Comparison of ENCODE assay signal across 8 cellular contexts in the genomic region with DNA sequence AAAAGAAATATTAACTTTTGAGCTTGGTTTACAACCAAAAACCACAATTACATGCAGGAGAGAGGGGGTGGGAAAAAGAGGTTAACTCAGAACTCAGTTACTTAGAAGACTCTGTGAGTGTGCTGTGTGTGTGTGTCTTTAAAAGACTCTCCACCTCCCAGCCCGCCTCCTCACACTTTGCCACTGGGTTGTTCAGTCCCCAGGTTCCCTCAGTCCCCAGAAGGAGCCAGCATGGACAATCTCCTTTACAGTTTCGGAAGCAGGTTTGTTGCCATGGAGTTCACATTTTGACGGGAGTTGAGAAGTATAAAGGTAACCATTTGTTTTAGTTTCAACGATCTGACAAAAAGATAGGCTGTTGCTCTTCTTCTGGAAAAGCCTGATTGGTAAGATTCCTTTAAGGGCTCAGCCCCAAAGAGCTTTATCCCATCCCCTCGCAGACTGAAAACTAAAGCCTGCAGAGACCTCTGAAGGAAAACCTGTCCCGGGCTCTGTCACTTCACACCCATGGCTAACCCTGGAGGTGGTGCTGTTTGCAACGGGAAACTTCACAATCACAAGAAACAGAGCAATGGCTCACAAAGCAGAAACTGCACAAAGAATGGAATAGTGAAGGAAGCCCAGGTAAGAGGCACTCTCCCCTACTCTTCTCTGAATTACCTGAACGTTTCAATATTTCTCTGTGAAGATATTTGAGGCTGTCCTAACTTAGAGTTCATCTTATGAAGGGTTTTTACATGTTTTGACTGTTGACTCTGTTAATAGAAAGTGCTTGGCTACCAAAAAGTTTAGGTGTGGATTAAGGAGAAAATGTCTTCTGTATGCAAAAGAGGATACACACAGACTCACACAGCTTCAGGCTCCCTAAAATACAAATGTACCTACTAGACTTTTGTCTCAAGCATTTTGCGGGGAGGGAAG. TPM values are rescaled to one million over a fixed set of nuclear protein-coding genes. Genes with fewer than 3 reads are reported as not detected.
DNase-seq lines count a peak whose midpoint lies in the region; ATAC-seq and TF ChIP-seq lines count a peak whose summit lies in the region.

A gene (plus strand): TSS at position 212 of the 921 bp plus-strand sequence. CDS start 296 bp downstream, at position 508.

- intact Hi-C loops in mammary epithelial cell (cut with micrococcal nuclease), result loop anchor here (1.0 to 10.0 kb wide), 5 partner anchors 21 to 236 kb away; no protein-coding TSS in a partner anchor
- intact Hi-C loops in left lung (cut with DNase I), result no loop called here

- peak; percentile 43 for ATAC-seq in GM21526 (IDR thresholded peaks at IDR 0.05; ENCODE audit: low FRiP score, unreplicated experiment)
- ATAC-seq in left lung, result peak; percentile 90

- H3K4me1 ChIP-seq in HUES6 (ENCODE audit: control insufficient read depth, insufficient read depth, low read length), result peaks cover 21% of the 10 kb centered on the region
- peaks cover 33% of the 10 kb centered on the region for H3K4me1 ChIP-seq in mammary epithelial cell (ENCODE audit: insufficient read depth, low read length)
- peaks cover 5 to 22% of the 10 kb centered on the region in 2 donors for H3K4me1 ChIP-seq in left lung

- in situ Hi-C loops in mammary epithelial cell (cut with MboI; ENCODE audit: low sequenced_read_pairs in 2 of 2), result no loop called here

- H3K9ac ChIP-seq in HUES6 (ENCODE audit: low read length), result no peak within 1 kb of the TSS
- H3K9ac ChIP-seq in mammary epithelial cell (ENCODE audit: insufficient read depth, low read length), result peak within 1 kb of the TSS; percentile 70

- H3K9me3 ChIP-seq in HUES6 (ENCODE audit: control insufficient read depth, insufficient read depth, low read depth, low read length), result no peaks in the 10 kb centered on the region
- no peaks in the 10 kb centered on the region for H3K9me3 ChIP-seq in mammary epithelial cell (replicated peaks; ENCODE audit: insufficient read depth, low read length)
- H3K9me3 ChIP-seq in left lung, result no peaks in the 10 kb centered on the region

- H3K36me3 ChIP-seq in HUES6 (ENCODE audit: control insufficient read depth, insufficient read depth, low read length), result no peaks in the 10 kb centered on the region
- H3K36me3 ChIP-seq in mammary epithelial cell (ENCODE audit: insufficient read depth, low read length), result no peaks in the 10 kb centered on the region
- H3K36me3 ChIP-seq in left lung, result no peaks in the 10 kb centered on the region

- TF ChIP-seq CTCF in mammary epithelial cell (conservative IDR thresholded peaks at IDR 0.05 in 1 of 2, IDR thresholded peaks at IDR 0.05 in 1 of 2; ENCODE audit: extremely low read depth in 1 of 2, insufficient read depth in 1 of 2, low read depth in 1 of 2, low read length in 2 of 2) (peak in 1 of 2 donors; percentile 38), left lung (IDR thresholded peaks at IDR 0.05) (no peak)

- H3K4me3 ChIP-seq in HUES6 (ENCODE audit: low read depth, low read length) (peak within 1 kb of the TSS; percentile 38; the same call in 1 of the 2 replicates), mammary epithelial cell (replicated peaks in 1 of 3; ENCODE audit: insufficient read depth in 1 of 3, low read depth in 2 of 3, low read length in 3 of 3) (peak within 1 kb of the TSS; percentile 47 to 70 (median 53)), left lung (peak within 1 kb of the TSS; percentile 30 to 45)

- H2AFZ ChIP-seq in mammary epithelial cell (ENCODE audit: low read depth, low read length), result peak within 1 kb of the TSS; percentile 87

- CTCF ChIA-PET in mammary epithelial cell (lab: Charles Lee; ENCODE audit: low non-redundant PET), result interaction anchor here (0.7 kb wide), 4 partner anchors 51 to 213 kb away, joined by 3 to 5 read pairs (median 4); no protein-coding TSS in a partner anchor

- peak within 1 kb of the TSS; percentile 64 for H3K4me2 ChIP-seq in mammary epithelial cell (ENCODE audit: insufficient read depth, low read depth, low read length)

- H3K27ac ChIP-seq in HUES6 (ENCODE audit: low read depth, low read length), result no peak within 1 kb of the TSS
- H3K27ac ChIP-seq in mammary epithelial cell (ENCODE audit: insufficient read depth, low read depth, low read length), result peak within 1 kb of the TSS; percentile 85
- peak within 1 kb of the TSS; percentile 72 to 82 for H3K27ac ChIP-seq in left lung

- peak; percentile 84 for DNase-seq in ELF-1 (ENCODE audit: low read depth, low spot score)
- peak; percentile 72 for DNase-seq in mammary epithelial cell
- DNase-seq in left lung, result peak in 1 of 2 donors; percentile 55
- peak; percentile 18 for DNase-seq in superior temporal gyrus (ENCODE audit: extremely low spot score)
- no peak for DNase-seq in stimulated activated CD4-positive, alpha-beta T cell treated with anti-CD3 and anti-CD28 coated beads, Interleukin-4, amount 100 ng/mL, for 4 hours
- DNase-seq in activated effector memory CD4-positive, alpha-beta T cell treated with anti-CD3 and anti-CD28 coated beads, Interleukin-2, amount 50 U/mL, for 16 hours, result no peak

- TSS peak; percentile 66 for BruUV-seq in mammary epithelial cell (replicated peaks; lab: Mats Ljungman, UMichigan)

- H3K27me3 ChIP-seq in HUES6 (ENCODE audit: control insufficient read depth, insufficient read depth, low read length) (no peaks in the 10 kb centered on the region), mammary epithelial cell (ENCODE audit: insufficient read depth, low read length) (no peaks in the 10 kb centered on the region), left lung (no peaks in the 10 kb centered on the region)

- H3K79me2 ChIP-seq in mammary epithelial cell (ENCODE audit: insufficient read depth, low read length), result peaks cover 13% of the 10 kb centered on the region

- H4K20me1 ChIP-seq in mammary epithelial cell (ENCODE audit: insufficient read depth, low read length), result no peaks in the 10 kb centered on the region

- WGBS in mammary epithelial cell (ENCODE audit: low coverage, missing lambda C conversion rate), result 3% methylated on average over 9 of the region's 9 CpGs

- dilution Hi-C loops in mammary epithelial cell (cut with HindIII; ENCODE audit: low sequenced_read_pairs), result no loop called here

RNA-seq across cellular contexts. Expression of the gene that starts here (rescaled TPM):
- total RNA-seq in mammary epithelial cell, result 10 to 100 TPM; 10.1 to 12.5 TPM
- polyA plus RNA-seq in mammary epithelial cell, result 3.6 TPM
- 6.3 TPM for polyA minus RNA-seq in mammary epithelial cell
- 10 to 100 TPM; 20.7 to 25.0 TPM for total RNA-seq in left lung

Comparison
In these comparisons a context has a peak if more than half of its experiments do, and no peak if none do; other contexts are left out.
1. DNase-seq: peak in ELF-1 (single experiment), mammary epithelial cell (single experiment) and superior temporal gyrus (single experiment); none in stimulated activated CD4-positive, alpha-beta T cell treated with anti-CD3 and anti-CD28 coated beads, Interleukin-4, amount 100 ng/mL, for 4 hours (0 of 2) and activated effector memory CD4-positive, alpha-beta T cell treated with anti-CD3 and anti-CD28 coated beads, Interleukin-2, amount 50 U/mL, for 16 hours (single experiment).
2. Peak in every context shown above with its lines, with median percentiles within 50 percentile points of each other: H3K4me3 ChIP-seq.